Comparison of ENCODE assay signal across 1 cellular context in genomic region chr22:36773935-36774334, GRCh38.
A peak's percentile ranks its signal among the peaks of the same experiment; 100 is the strongest.
TF ChIP-seq lines count a peak whose summit lies in the region.

No MANE protein-coding gene starts in this region.

TF ChIP-seq in IMR-90, 13 proteins besides CTCF, POLR2A, EP300 and RAD21:
- TF ChIP-seq NFE2L2 (IDR thresholded peaks at IDR 0.05; ENCODE audit: low read depth, low read length) (0 out of 2 replicates have a peak, but pooled peaks have one; percentile 29), CEBPB (IDR thresholded peaks at IDR 0.05; ENCODE audit: low read depth, low read length) (peak; percentile 43; the same call in 1 of the 2 replicates), RFX5 (IDR thresholded peaks at IDR 0.05; ENCODE audit: low read depth, low read length) (no peak), SMC3 (IDR thresholded peaks at IDR 0.05; ENCODE audit: low read depth, low read length) (peak; percentile 20; the same call in 1 of the 2 replicates)
